8 cellular contexts compared by ENCODE assay signal in genomic region chr3:186567072-186567921, GRCh38. TPM values are rescaled to one million over a fixed set of nuclear protein-coding genes. Genes with fewer than 3 reads are reported as not detected.
DNase-seq lines count a peak whose midpoint lies in the region; ATAC-seq and TF ChIP-seq lines count a peak whose summit lies in the region.

Gene TBCCD1, minus strand, starts transcription at chr3:186567339. Its CDS starts 3,010 bp downstream, at chr3:186564329.

- POLR2A ChIA-PET in activated CD4-positive, alpha-beta memory T cell treated with anti-CD3 and anti-CD28 coated beads for 36 hours (lab: Charles Lee) = interaction anchor here (1.1 to 2.6 kb wide), 6 partner anchors 27 to 630 kb away, joined by 3 to 11 read pairs (median 5); partner anchors contain the start of genes EIF4A2 and TRA2B

- TF ChIP-seq RAD21 in liver (IDR thresholded peaks at IDR 0.05) = no peak

- H3K36me3 ChIP-seq in liver (ENCODE audit: control insufficient read depth in 4 of 4, insufficient read depth in 3 of 4, low read depth in 1 of 4, low read length in 3 of 4) = peaks cover 0 to 3% (median 0%) of the 10 kb centered on the region in 4 donors

- peak within 1 kb of the TSS; percentile 93 for H3K4me3 Mint-ChIP-seq in CD14-positive monocyte
- peak within 1 kb of the TSS; percentile 89 for H3K4me3 Mint-ChIP-seq in activated CD4-positive, alpha-beta memory T cell treated with anti-CD3 and anti-CD28 coated beads for 36 hours

- WGBS in liver = under 1% methylated on average over 66 of the region's 66 CpGs

- DNase-seq in CD14-positive monocyte (ENCODE audit: low spot score) (peak; percentile 86), NCI-H748 treated with DMSO at 0.1 percent for 48 hours (lab: John Stamatoyannopoulos, UW) (peak; percentile 60), dermis microvascular lymphatic vessel endothelial cell (ENCODE audit: low read depth in 2 of 2) (peak; percentile 76 to 91)
- peak; percentile 96 for DNase-seq in activated CD4-positive, alpha-beta memory T cell treated with anti-CD3 and anti-CD28 coated beads for 36 hours
- peak; percentile 94 for DNase-seq in stimulated activated CD4-positive, alpha-beta T cell treated with anti-CD3 and anti-CD28 coated beads, Interleukin-4, amount 100 ng/mL, for 1 hour

- ATAC-seq in GM19395 (IDR thresholded peaks at IDR 0.05; ENCODE audit: unreplicated experiment) = peak; percentile 49
- ATAC-seq in HG03558 (IDR thresholded peaks at IDR 0.05; ENCODE audit: extremely low read depth, unreplicated experiment) = peak; percentile 35

- no peaks in the 10 kb centered on the region for H3K9me3 Mint-ChIP-seq in CD14-positive monocyte
- no peaks in the 10 kb centered on the region for H3K9me3 Mint-ChIP-seq in activated CD4-positive, alpha-beta memory T cell treated with anti-CD3 and anti-CD28 coated beads for 36 hours

- H3K27ac Mint-ChIP-seq in CD14-positive monocyte = peak within 1 kb of the TSS; percentile 87 to 96 (median 92)
- peak within 1 kb of the TSS; percentile 86 for H3K27ac Mint-ChIP-seq in activated CD4-positive, alpha-beta memory T cell treated with anti-CD3 and anti-CD28 coated beads for 36 hours

- intact Hi-C loops in CD14-positive monocyte (cut with micrococcal nuclease) = no loop called here
- intact Hi-C loops in activated CD4-positive, alpha-beta memory T cell treated with anti-CD3 and anti-CD28 coated beads for 36 hours (cut with micrococcal nuclease) = loop anchor here (1.0 to 5.0 kb wide), 3 partner anchors 48 to 460 kb away; partner anchors contain the start of gene RFC4

- H3K27ac ChIP-seq in liver (ENCODE audit: low read depth in 1 of 2, low read length in 2 of 2) = peak within 1 kb of the TSS; percentile 90 to 91

- no peaks in the 10 kb centered on the region for H3K9me3 ChIP-seq in liver (ENCODE audit: control insufficient read depth in 4 of 4, low read length in 3 of 4)

- TF ChIP-seq CTCF in CD14-positive monocyte (IDR thresholded peaks at IDR 0.05) = no peak
- TF ChIP-seq CTCF in liver (IDR thresholded peaks at IDR 0.05; ENCODE audit: low read depth, low read length, missing input control) = no peak

- CTCF ChIA-PET in activated CD4-positive, alpha-beta memory T cell treated with anti-CD3 and anti-CD28 coated beads for 36 hours (lab: Charles Lee) = interaction anchor here (0.6 to 9.2 kb wide), 5 partner anchors 48 to 624 kb away, joined by 3 to 85 read pairs (median 4); partner anchors contain the start of gene AHSG

- peak within 1 kb of the TSS; percentile 63 to 96 (median 78) for H3K4me3 ChIP-seq in liver (ENCODE audit: low read depth in 1 of 3, low read length in 3 of 3)

- H3K27me3 ChIP-seq in liver (ENCODE audit: control insufficient read depth in 4 of 4, insufficient read depth in 4 of 4, low read length in 3 of 4) = no peaks in the 10 kb centered on the region

- no peaks in the 10 kb centered on the region for H3K27me3 Mint-ChIP-seq in CD14-positive monocyte (ENCODE audit: low read depth in 3 of 3)
- no peaks in the 10 kb centered on the region for H3K27me3 Mint-ChIP-seq in activated CD4-positive, alpha-beta memory T cell treated with anti-CD3 and anti-CD28 coated beads for 36 hours

- peaks cover 8 to 11% of the 10 kb centered on the region in 2 donors for H3K36me3 Mint-ChIP-seq in CD14-positive monocyte
- H3K36me3 Mint-ChIP-seq in activated CD4-positive, alpha-beta memory T cell treated with anti-CD3 and anti-CD28 coated beads for 36 hours = peaks cover 14% of the 10 kb centered on the region

- H3K4me1 ChIP-seq in liver (ENCODE audit: control insufficient read depth in 4 of 4, insufficient read depth in 4 of 4, low read length in 3 of 4) = peaks cover 0 to 37% (median 30%) of the 10 kb centered on the region in 4 donors

- peak within 1 kb of the TSS; percentile 91 to 97 for H3K9ac ChIP-seq in liver (ENCODE audit: low read depth in 1 of 2, low read length in 2 of 2)

- H3K4me1 Mint-ChIP-seq in CD14-positive monocyte = peaks cover 43% of the 10 kb centered on the region
- peaks cover 57% of the 10 kb centered on the region for H3K4me1 Mint-ChIP-seq in activated CD4-positive, alpha-beta memory T cell treated with anti-CD3 and anti-CD28 coated beads for 36 hours (ENCODE audit: low read depth)

TF ChIP-seq in liver, 16 proteins besides CTCF, POLR2A, EP300 and RAD21:
- TF ChIP-seq NR2F2 (IDR thresholded peaks at IDR 0.05) (no peak), RXRA (IDR thresholded peaks at IDR 0.05) (peak in 1 of 2 donors; percentile 5), EGR1 (IDR thresholded peaks at IDR 0.05; ENCODE audit: low read depth in 2 of 2) (peak in 1 of 2 donors; percentile 54), SP1 (IDR thresholded peaks at IDR 0.05) (peak; percentile 66), HNF4A (conservative IDR thresholded peaks at IDR 0.05) (peak; percentile 73 to 78), TAF1 (conservative IDR thresholded peaks at IDR 0.05) (peak; percentile 77), REST (IDR thresholded peaks at IDR 0.05) (peak; percentile 78), GABPA (IDR thresholded peaks at IDR 0.05 in 1 of 2, conservative IDR thresholded peaks at IDR 0.05 in 1 of 2) (no peak), HNF4G (IDR thresholded peaks at IDR 0.05) (peak; percentile 54), YY1 (IDR thresholded peaks at IDR 0.05) (peak; percentile 28)

RNA-seq across cellular contexts. Expression of gene TBCCD1, which starts in this region (rescaled TPM):
- polyA plus RNA-seq in CD14-positive monocyte (1 to 10 TPM; 9.2 to 9.6 TPM), liver (1 to 10 TPM; 4.9 to 5.6 TPM)
- total RNA-seq in activated CD4-positive, alpha-beta memory T cell treated with anti-CD3 and anti-CD28 coated beads for 36 hours = 10 to 100 TPM; 10.6 to 12.1 TPM
- total RNA-seq in dermis microvascular lymphatic vessel endothelial cell (16.2 and 17.4 TPM in 2 replicates), liver (10 to 100 TPM; 15.5 to 16.2 TPM)

Comparison
In these comparisons a context has a peak if more than half of its experiments do, and no peak if none do; other contexts are left out.
1. Peak in every context shown above with its lines: DNase-seq, ATAC-seq, H3K4me3 ChIP-seq and H3K27ac ChIP-seq.